In genomic region chr6:46377209-46377608, GRCh38 we compare ENCODE assay signal across 20 cellular contexts.
DNase-seq lines count a peak whose midpoint lies in the region; ATAC-seq and TF ChIP-seq lines count a peak whose summit lies in the region.
"Had no signal": no experiment of that assay in that cellular context is flagged by ENCODE, and none has a peak within 500 bp of the region (broad histone marks: within the 10 kb centered on the region; RNA-seq: fewer than 3 reads in every experiment).

No MANE protein-coding gene starts in this region.

- H3K4me3 ChIP-seq in DOHH2 (ENCODE audit: low read length) (peak overlapping the region; percentile 63), SU-DHL-6 (ENCODE audit: insufficient read depth, low read length, poor library complexity, severe bottlenecking) (peak overlapping the region; percentile 15), BE2C (ENCODE audit: low read depth, low read length) (no peak overlapping the region), suprapubic skin (no peak overlapping the region)
- H3K4me3 ChIP-seq: gastrocnemius medialis, HAP-1, tibial nerve had no signal

- H3K9me2 ChIP-seq in DOHH2 (replicated peaks; ENCODE audit: control insufficient read depth, low read length) (no peaks in the 10 kb centered on the region), SU-DHL-6 (replicated peaks; ENCODE audit: insufficient read depth, low read length) (no peaks in the 10 kb centered on the region)

- ATAC-seq in HG02840 (IDR thresholded peaks at IDR 0.05; ENCODE audit: low FRiP score, unreplicated experiment) (peak; percentile 6), GM21825 (IDR thresholded peaks at IDR 0.05; ENCODE audit: unreplicated experiment) (no peak)
- ATAC-seq: gastrocnemius medialis had no signal

- H3K36me3 Mint-ChIP-seq in nephron progenitor cell (ENCODE audit: low read depth), result no peaks in the 10 kb centered on the region

- H3K4me1 Mint-ChIP-seq in nephron progenitor cell, result no peaks in the 10 kb centered on the region

- H3K4me3 Mint-ChIP-seq in nephron progenitor cell, result no peak overlapping the region

- TF ChIP-seq EP300 in suprapubic skin (IDR thresholded peaks at IDR 0.05), result no peak

- TF ChIP-seq POLR2A in suprapubic skin (IDR thresholded peaks at IDR 0.05), result no peak

- H3F3A ChIP-seq in DOHH2 (ENCODE audit: control insufficient read depth, insufficient read depth), result no peaks in the 10 kb centered on the region
- peaks cover 6% of the 10 kb centered on the region; the same call in 1 of the 2 replicates for H3F3A ChIP-seq in SU-DHL-6 (ENCODE audit: insufficient read depth)

- H3K4me1 ChIP-seq in DOHH2 (ENCODE audit: control insufficient read depth, low read length), result peaks cover 45% of the 10 kb centered on the region
- no peaks in the 10 kb centered on the region for H3K4me1 ChIP-seq in BE2C
- H3K4me1 ChIP-seq in suprapubic skin, result peaks cover under 1% of the 10 kb centered on the region
- H3K4me1 ChIP-seq: HAP-1 had no signal

- H3K27me3 ChIP-seq in DOHH2 (ENCODE audit: control insufficient read depth, low read length) (no peaks in the 10 kb centered on the region), SU-DHL-6 (ENCODE audit: low read length) (no peaks in the 10 kb centered on the region), BE2C (no peaks in the 10 kb centered on the region), suprapubic skin (no peaks in the 10 kb centered on the region)
- H3K27me3 ChIP-seq: gastrocnemius medialis, tibial nerve had no signal

- H3K9me3 Mint-ChIP-seq in nephron progenitor cell, result no peaks in the 10 kb centered on the region

- no peaks in the 10 kb centered on the region for H3K9me3 ChIP-seq in DOHH2 (ENCODE audit: control insufficient read depth, insufficient read depth, low read length)
- H3K9me3 ChIP-seq in SU-DHL-6 (ENCODE audit: insufficient read depth, low read length), result no peaks in the 10 kb centered on the region
- no peaks in the 10 kb centered on the region for H3K9me3 ChIP-seq in BE2C
- no peaks in the 10 kb centered on the region for H3K9me3 ChIP-seq in suprapubic skin
- H3K9me3 ChIP-seq: gastrocnemius medialis, HAP-1, tibial nerve had no signal

- H3K27ac ChIP-seq in DOHH2 (ENCODE audit: low read depth, low read length) (peak overlapping the region; percentile 61), SU-DHL-6 (ENCODE audit: low read depth, low read length) (peak overlapping the region; percentile 56), suprapubic skin (no peak overlapping the region)
- H3K27ac ChIP-seq: gastrocnemius medialis had no signal

- peak overlapping the region; percentile 18; the same call in 1 of the 2 replicates for H3K9ac ChIP-seq in SU-DHL-6 (ENCODE audit: low read length)

- peak overlapping the region; percentile 79 for H2AFZ ChIP-seq in SU-DHL-6 (ENCODE audit: low read depth, low read length, severe bottlenecking)

- TF ChIP-seq CTCF in DOHH2 (IDR thresholded peaks at IDR 0.05; ENCODE audit: low read depth, low read length, poor library complexity, severe bottlenecking) (no peak), SU-DHL-6 (IDR thresholded peaks at IDR 0.05; ENCODE audit: insufficient read depth, low read length, poor library complexity, severe bottlenecking) (no peak), nephron progenitor cell (IDR thresholded peaks at IDR 0.05) (no peak), BE2C (IDR thresholded peaks at IDR 0.05; ENCODE audit: low read depth, low read length) (no peak), suprapubic skin (IDR thresholded peaks at IDR 0.05) (no peak)

- no peaks in the 10 kb centered on the region for H3K79me2 ChIP-seq in DOHH2 (ENCODE audit: control insufficient read depth, low read length)
- H3K79me2 ChIP-seq in SU-DHL-6 (ENCODE audit: insufficient read depth, low read length), result no peaks in the 10 kb centered on the region

- H3K27me3 Mint-ChIP-seq in nephron progenitor cell (ENCODE audit: low read depth, poor library complexity), result peaks cover 3% of the 10 kb centered on the region

- H4K20me1 ChIP-seq in DOHH2 (ENCODE audit: control insufficient read depth, insufficient read depth, low read depth, low read length), result no peaks in the 10 kb centered on the region
- no peaks in the 10 kb centered on the region for H4K20me1 ChIP-seq in SU-DHL-6 (ENCODE audit: low read depth, low read length)

- H3K27ac Mint-ChIP-seq in nephron progenitor cell, result peak overlapping the region; percentile 25

- WGBS in suprapubic skin, result 75% methylated on average over 8 of the region's 8 CpGs

- H3K4me2 ChIP-seq in DOHH2 (ENCODE audit: low read length) (peak overlapping the region; percentile 81), SU-DHL-6 (ENCODE audit: low read depth, low read length, poor library complexity, severe bottlenecking) (peak overlapping the region; percentile 62)

- H3K36me3 ChIP-seq in DOHH2 (ENCODE audit: control insufficient read depth, low read length), result no peaks in the 10 kb centered on the region; the same call in 1 of the 2 replicates
- H3K36me3 ChIP-seq in SU-DHL-6 (ENCODE audit: low read length), result no peaks in the 10 kb centered on the region
- H3K36me3 ChIP-seq in BE2C, result no peaks in the 10 kb centered on the region
- no peaks in the 10 kb centered on the region for H3K36me3 ChIP-seq in suprapubic skin
- H3K36me3 ChIP-seq: gastrocnemius medialis, HAP-1, tibial nerve had no signal

- no peak for DNase-seq in nephron progenitor cell
- DNase-seq in stimulated activated CD4-positive, alpha-beta T cell treated with anti-CD3 and anti-CD28 coated beads, Interleukin-15, amount 100 ng/mL, for 24 hours, result no peak
- DNase-seq in BE2C, result no peak
- DNase-seq in suprapubic skin (ENCODE audit: low spot score in 2 of 2), result no peak
- DNase-seq: activated CD4-positive, alpha-beta T cell treated with anti-CD3 and anti-CD28 coated beads, Interleukin-2, amount 50 U/mL, for 4 hours; activated gamma-delta T cell treated with Interleukin-2 at 50 U/mL for 16 hours; activated T-cell treated with anti-CD3 and anti-CD28 coated beads for 4 hours; caudate nucleus; COR-L47; effector CD8-positive, alpha-beta T cell; gastrocnemius medialis; midbrain; NCI-H1048; NCI-H524 had no signal

Comparison
In these comparisons a context has a peak if more than half of its experiments do, and no peak if none do; other contexts are left out.
1. H3K4me3 ChIP-seq: peak in DOHH2 (single experiment) and SU-DHL-6 (single experiment); none in BE2C (single experiment) and suprapubic skin (single experiment).